In the genomic region with DNA sequence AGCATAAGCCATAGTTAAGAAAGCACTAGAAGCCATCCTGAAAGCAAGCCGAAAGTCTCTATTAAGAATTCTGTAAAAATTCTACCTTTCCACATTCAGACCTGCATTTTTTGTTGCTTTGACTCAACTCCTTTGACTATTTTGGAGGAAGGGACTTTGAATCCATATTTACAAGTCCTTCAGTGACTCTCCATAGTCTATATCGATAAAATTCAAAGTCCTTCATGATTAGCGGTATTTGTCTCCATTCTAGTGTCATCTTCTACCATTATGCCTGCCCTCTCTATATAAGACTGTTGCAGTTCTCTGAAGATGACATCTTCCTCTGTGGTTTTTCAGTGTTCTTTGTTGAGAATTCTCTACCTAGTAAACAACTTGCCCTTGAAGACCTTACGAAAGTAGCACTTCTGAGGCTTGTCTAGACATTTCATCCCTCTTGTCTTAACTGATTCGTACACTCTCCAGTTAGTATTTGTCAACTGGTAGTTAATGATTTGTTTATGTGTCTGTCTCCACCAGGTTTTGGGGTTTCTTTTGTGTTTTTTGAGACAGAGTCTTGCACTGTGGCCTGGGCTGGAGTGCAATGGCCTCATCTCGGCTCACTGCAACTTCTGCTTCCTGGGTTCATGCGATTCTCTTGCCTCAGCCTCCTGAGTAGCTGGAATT, we compare ENCODE assay signal across 8 cellular contexts. TPM values are rescaled to one million over a fixed set of nuclear protein-coding genes. Genes with fewer than 3 reads are reported as not detected.
DNase-seq lines count a peak whose midpoint lies in the region; ATAC-seq and TF ChIP-seq lines count a peak whose summit lies in the region.

No MANE protein-coding gene starts in this region.

- no peak for TF ChIP-seq CTCF in CD8-positive, alpha-beta T cell (IDR thresholded peaks at IDR 0.05)
- TF ChIP-seq CTCF in brain (conservative IDR thresholded peaks at IDR 0.05) (no peak), progenitor cell of endocrine pancreas (IDR thresholded peaks at IDR 0.05; ENCODE audit: unreplicated experiment) (no peak)

- no peaks in the 10 kb centered on the region for H3K9me3 Mint-ChIP-seq in CD8-positive, alpha-beta T cell
- H3K9me3 Mint-ChIP-seq in brain, result peaks cover 0 to 2% (median 0%) of the 10 kb centered on the region in 5 experiments
- H3K9me3 Mint-ChIP-seq in progenitor cell of endocrine pancreas (ENCODE audit: low read depth), result no peaks in the 10 kb centered on the region

- CTCF ChIA-PET in CD8-positive, alpha-beta T cell (lab: Charles Lee), result no interaction called here

- peaks cover 55% of the 10 kb centered on the region for H3K4me1 Mint-ChIP-seq in CD8-positive, alpha-beta T cell (ENCODE audit: low read depth)
- H3K4me1 Mint-ChIP-seq in brain (peaks cover 53% of the 10 kb centered on the region), progenitor cell of endocrine pancreas (ENCODE audit: low read depth) (peaks cover 35% of the 10 kb centered on the region)

- peaks cover 46% of the 10 kb centered on the region for H3K4me1 ChIP-seq in CD8-positive, alpha-beta T cell (ENCODE audit: insufficient read depth, low read length)

- H3K27ac ChIP-seq in CD8-positive, alpha-beta T cell (ENCODE audit: low read depth, low read length), result peak overlapping the region; percentile 87

- ATAC-seq in CD8-positive, alpha-beta T cell, result peak; percentile 29
- ATAC-seq in GM19452 (IDR thresholded peaks at IDR 0.05; ENCODE audit: unreplicated experiment) (peak; percentile 73), HG03442 (IDR thresholded peaks at IDR 0.05; ENCODE audit: unreplicated experiment) (peak; percentile 51)

- peak overlapping the region; percentile 65 for H3K4me3 ChIP-seq in CD8-positive, alpha-beta T cell (ENCODE audit: low read depth, low read length)

- H3K9me3 ChIP-seq in CD8-positive, alpha-beta T cell (ENCODE audit: low read length), result no peaks in the 10 kb centered on the region

- peak overlapping the region; percentile 93 for H3K4me3 Mint-ChIP-seq in CD8-positive, alpha-beta T cell
- H3K4me3 Mint-ChIP-seq in brain (peak overlapping the region; percentile 91 to 99 (median 97)), progenitor cell of endocrine pancreas (ENCODE audit: low read depth) (peak overlapping the region; percentile 91)

- peak in 3 of 7 experiments; percentile 14 to 61 (median 54) for DNase-seq in CD8-positive, alpha-beta T cell
- DNase-seq in progenitor cell of endocrine pancreas (ENCODE audit: low spot score, unreplicated experiment), result no peak
- no peak for DNase-seq in NCI-H82 treated with DMSO at 0.1 percent for 48 hours (lab: John Stamatoyannopoulos, UW; ENCODE audit: unreplicated experiment)
- DNase-seq in Ammon's horn (ENCODE audit: low spot score), result no peak
- DNase-seq in NCI-H1105 treated with DMSO at 0.1 percent for 48 hours (lab: John Stamatoyannopoulos, UW), result no peak

- no peaks in the 10 kb centered on the region for H3K27me3 ChIP-seq in CD8-positive, alpha-beta T cell (ENCODE audit: insufficient read depth, low read length)

- no peaks in the 10 kb centered on the region for H3K36me3 ChIP-seq in CD8-positive, alpha-beta T cell (ENCODE audit: insufficient read depth, low read length)

- H3K27ac Mint-ChIP-seq in CD8-positive, alpha-beta T cell, result peak overlapping the region; percentile 99
- H3K27ac Mint-ChIP-seq in brain, result peak overlapping the region; percentile 31 to 98 (median 97)
- peak overlapping the region; percentile 97 for H3K27ac Mint-ChIP-seq in progenitor cell of endocrine pancreas

- intact Hi-C loops in CD8-positive, alpha-beta T cell (cut with DNase I, micrococcal nuclease), result loop anchor here (2.0 to 5.0 kb wide), 5 partner anchors 23 to 191 kb away; a partner anchor contains a TSS

- POLR2A ChIA-PET in CD8-positive, alpha-beta T cell (lab: Charles Lee), result no interaction called here

- H3K36me3 Mint-ChIP-seq in CD8-positive, alpha-beta T cell, result peaks cover 13% of the 10 kb centered on the region
- no peaks in the 10 kb centered on the region for H3K36me3 Mint-ChIP-seq in brain
- H3K36me3 Mint-ChIP-seq in progenitor cell of endocrine pancreas (ENCODE audit: insufficient read depth), result no peaks in the 10 kb centered on the region

- no peaks in the 10 kb centered on the region for H3K27me3 Mint-ChIP-seq in CD8-positive, alpha-beta T cell (ENCODE audit: low read depth)
- H3K27me3 Mint-ChIP-seq in brain (peaks cover 9% of the 10 kb centered on the region), progenitor cell of endocrine pancreas (no peaks in the 10 kb centered on the region)

RNA-seq across cellular contexts. Expression of a gene that starts 1.7 kb away (rescaled TPM):
- 100 to 1,000 TPM; 141 to 143 TPM for total RNA-seq in CD8-positive, alpha-beta T cell
- 13.6 TPM for polyA plus RNA-seq in brain (ENCODE audit: insufficient read depth, low read depth, low replicate concordance)
- total RNA-seq in progenitor cell of endocrine pancreas, result 44.9 and 49.6 TPM in 2 replicates
